ENCODE assay signal across 15 cellular contexts in genomic region chr7:116557901-116558300, GRCh38. TPM values are rescaled to one million over a fixed set of nuclear protein-coding genes. Genes with fewer than 3 reads are reported as not detected.
"Had no signal": no experiment of that assay in that cellular context is flagged by ENCODE, and none has a peak within 500 bp of the region (broad histone marks: within the 10 kb centered on the region; RNA-seq: fewer than 3 reads in every experiment).

No MANE protein-coding gene starts in this region.

- H3K27me3 ChIP-seq: brain microvascular endothelial cell, foreskin keratinocyte, heart right ventricle, tibial nerve had no signal

- DNase-seq: activated CD4-positive, alpha-beta T cell treated with anti-CD3 and anti-CD28 coated beads, Interleukin-2, amount 10 ng/mL, durations not matched to agents 7 days and 5 days; activated CD4-positive, CD25-positive, alpha-beta regulatory T cell; activated CD8-positive, alpha-beta memory T cell treated with anti-CD3 and anti-CD28 coated beads for 24 hours; activated T-cell treated with anti-CD3 and anti-CD28 coated beads for 4 hours; amniotic stem cell; brain microvascular endothelial cell; foreskin keratinocyte; heart right ventricle; kidney; stimulated activated CD4-positive, alpha-beta T cell treated with anti-CD3 and anti-CD28 coated beads, Interleukin-4, amount 100 ng/mL, for 1 hour had no signal

- H3K4me1 ChIP-seq: foreskin keratinocyte had no signal

- ATAC-seq: activated naive CD4-positive, alpha-beta T cell treated with anti-CD3 and anti-CD28 coated beads, Interleukin-2, amount 50 U/mL, for 72 hours; foreskin keratinocyte had no signal

- H3K9me3 ChIP-seq: tibial nerve had no signal

- H3K4me3 Mint-ChIP-seq: activated CD4-positive, alpha-beta T cell treated with anti-CD3 and anti-CD28 coated beads, Interleukin-2, amount 10 ng/mL, durations not matched to agents 7 days and 5 days; stimulated activated naive CD8-positive, alpha-beta T cell treated with anti-CD3 and anti-CD28 coated beads, Interleukin-15, Interleukin-2, amounts not matched to agents 100 ng/mL and 50 ng/mL, for 24 hours had no signal

- H3K9me3 Mint-ChIP-seq: activated CD4-positive, alpha-beta T cell treated with anti-CD3 and anti-CD28 coated beads, Interleukin-2, amount 10 ng/mL, durations not matched to agents 7 days and 5 days had no signal

- H3K4me3 ChIP-seq: heart right ventricle, tibial nerve had no signal

- H3K27ac ChIP-seq: brain microvascular endothelial cell, foreskin keratinocyte had no signal

- H3K27ac Mint-ChIP-seq: activated CD4-positive, alpha-beta T cell treated with anti-CD3 and anti-CD28 coated beads, Interleukin-2, amount 10 ng/mL, durations not matched to agents 7 days and 5 days; activated naive CD4-positive, alpha-beta T cell treated with anti-CD3 and anti-CD28 coated beads, Interleukin-2, amount 50 U/mL, for 72 hours; stimulated activated naive CD8-positive, alpha-beta T cell treated with anti-CD3 and anti-CD28 coated beads, Interleukin-15, Interleukin-2, amounts not matched to agents 100 ng/mL and 50 ng/mL, for 24 hours had no signal

- H3K4me1 Mint-ChIP-seq: activated CD4-positive, alpha-beta T cell treated with anti-CD3 and anti-CD28 coated beads, Interleukin-2, amount 10 ng/mL, durations not matched to agents 7 days and 5 days had no signal

RNA-seq across cellular contexts. Expression of gene CAV1, which starts 33.1 kb away (rescaled TPM):
- total RNA-seq: activated CD4-positive, alpha-beta T cell treated with anti-CD3 and anti-CD28 coated beads, Interleukin-2, amount 10 ng/mL, durations not matched to agents 7 days and 5 days; activated naive CD4-positive, alpha-beta T cell treated with anti-CD3 and anti-CD28 coated beads, Interleukin-2, amount 50 U/mL, for 72 hours; T-helper 2 cell treated with Interferon-gamma antibody and Interleukin-4, amounts not matched to agents 100 ng/mL and 5 ng/mL, for 36 hours had no signal
- polyA plus RNA-seq: neural cell had no signal

RNA-seq across cellular contexts. Expression of gene CAV2, which starts 58.4 kb away (rescaled TPM):
- total RNA-seq: activated CD4-positive, alpha-beta T cell treated with anti-CD3 and anti-CD28 coated beads, Interleukin-2, amount 10 ng/mL, durations not matched to agents 7 days and 5 days; T-helper 2 cell treated with Interferon-gamma antibody and Interleukin-4, amounts not matched to agents 100 ng/mL and 5 ng/mL, for 36 hours had no signal
- polyA plus RNA-seq: neural cell had no signal
